ENCODE assay signal across 20 cellular contexts in genomic region chr22:45907996-45908395, GRCh38.
A peak's percentile ranks its signal among the peaks of the same experiment; 100 is the strongest.
DNase-seq lines count a peak whose midpoint lies in the region; ATAC-seq, FAIRE-seq and TF ChIP-seq lines count a peak whose summit lies in the region.
"Had no signal": no experiment of that assay in that cellular context is flagged by ENCODE, and none has a peak within 500 bp of the region (broad histone marks: within the 10 kb centered on the region; RNA-seq: fewer than 3 reads in every experiment).

No MANE protein-coding gene starts in this region.

- H2BK20ac ChIP-seq in IMR-90 (ENCODE audit: low read depth, low read length) = no peak overlapping the region

- H4K91ac ChIP-seq in IMR-90 (ENCODE audit: insufficient read depth, low read depth, low read length) = no peak overlapping the region

- no peak for TF ChIP-seq CTCF in IMR-90 (conservative IDR thresholded peaks at IDR 0.05; ENCODE audit: low read depth, low read length)

- CTCF ChIA-PET in IMR-90 (lab: Yijun Ruan, JAX) = no interaction called here

- ATAC-seq in IMR-90 (ENCODE audit: low read depth) (no peak), HG02852 (IDR thresholded peaks at IDR 0.05; ENCODE audit: unreplicated experiment) (no peak)
- ATAC-seq: CD8-positive, alpha-beta T cell had no signal

- H2BK15ac ChIP-seq in IMR-90 (ENCODE audit: low read depth, low read length) = no peak overlapping the region

- in situ Hi-C loops in IMR-90 (cut with MboI; ENCODE audit: low sequenced_read_pairs) = no loop called here

- no peak overlapping the region for H3K56ac ChIP-seq in IMR-90 (ENCODE audit: extremely low read depth, insufficient read depth, low read length)

- POLR2A ChIA-PET in IMR-90 (lab: Charles Lee; ENCODE audit: unreplicated experiment) = no interaction called here

- no peak overlapping the region for H2AK9ac ChIP-seq in IMR-90 (replicated peaks; ENCODE audit: low read depth, low read length, poor library complexity)

- H4K8ac ChIP-seq in IMR-90 (ENCODE audit: low read depth in 2 of 2, low read length in 2 of 2) = no peak overlapping the region

- H3K9me1 ChIP-seq in IMR-90 (ENCODE audit: insufficient read depth, low read length) = peaks cover 9% of the 10 kb centered on the region; the same call in 1 of the 2 replicates

- H3K14ac ChIP-seq in IMR-90 (replicated peaks; ENCODE audit: low read depth, low read length) = no peak overlapping the region

- H3K4me3 ChIP-seq in BLaER1 (no peak overlapping the region), IMR-90 (ENCODE audit: insufficient read depth, low read depth, low read length) (no peak overlapping the region)
- H3K4me3 ChIP-seq in BLaER1 treated with 17β-estradiol and CSF1 and Interleukin-3, amounts not matched to agents 10 nM and 100 nM = no peak overlapping the region

- 82% methylated on average over 6 of the region's 12 CpGs; no CpG with 5 or more reads in 1 of the 2 experiments for WGBS in IMR-90 (ENCODE audit: extremely low coverage in 2 of 2, insufficient read length in 1 of 2), 2 experiments

- no peaks in the 10 kb centered on the region for H3K79me1 ChIP-seq in IMR-90 (ENCODE audit: low read depth in 1 of 2, low read length in 2 of 2)

- peaks cover 52% of the 10 kb centered on the region for H3K4me1 ChIP-seq in BLaER1
- H3K4me1 ChIP-seq in BLaER1 treated with 17β-estradiol and CSF1 and Interleukin-3, amounts not matched to agents 10 nM and 100 nM = peaks cover 30 to 67% (median 56%) of the 10 kb centered on the region in 10 experiments
- peaks cover 19% of the 10 kb centered on the region for H3K4me1 ChIP-seq in IMR-90 (ENCODE audit: control insufficient read depth, insufficient read depth, low read length)
- H3K4me1 ChIP-seq: Caco-2 had no signal

- no peak overlapping the region for H2AFZ ChIP-seq in IMR-90 (replicated peaks; ENCODE audit: low read length, poor library complexity)

- DNase-seq in IMR-90 (no peak), NCI-H526 (lab: John Stamatoyannopoulos, UW) (no peak), urothelium cell line (ENCODE audit: low spot score) (no peak)
- DNase-seq: 8988T; ACHN; Caco-2; Calu3; CD4-positive, alpha-beta T cell; CD8-positive, alpha-beta T cell; DMS79 treated with DMSO at 0.1 percent for 48 hours; GF-D8 had no signal

- no peak overlapping the region for H3K23ac ChIP-seq in IMR-90 (ENCODE audit: low read depth, low read length)

- intact Hi-C loops in IMR-90 (cut with micrococcal nuclease) = no loop called here

- H4K20me1 ChIP-seq in BLaER1 = peaks cover 19% of the 10 kb centered on the region; the same call in 1 of the 2 replicates
- H4K20me1 ChIP-seq in BLaER1 treated with 17β-estradiol and CSF1 and Interleukin-3, amounts not matched to agents 10 nM and 100 nM = peaks cover 0 to 53% (median 10%) of the 10 kb centered on the region in 11 experiments; a peak in 11 of 22 replicates
- peaks cover 10% of the 10 kb centered on the region for H4K20me1 ChIP-seq in IMR-90 (ENCODE audit: insufficient read depth, low read length)

- H3K4ac ChIP-seq in IMR-90 (ENCODE audit: low read depth, low read length) = no peak overlapping the region

- H2BK5ac ChIP-seq in IMR-90 (ENCODE audit: low read depth, low read length, poor library complexity, severe bottlenecking) = no peak overlapping the region

- peaks cover 18% of the 10 kb centered on the region for H3K27me3 ChIP-seq in BLaER1
- H3K27me3 ChIP-seq in BLaER1 treated with 17β-estradiol and CSF1 and Interleukin-3, amounts not matched to agents 10 nM and 100 nM = peaks cover 10 to 28% (median 18%) of the 10 kb centered on the region in 11 experiments
- peaks cover 27% of the 10 kb centered on the region; the same call in 1 of the 2 replicates for H3K27me3 ChIP-seq in IMR-90 (ENCODE audit: control insufficient read depth, insufficient read depth, low read length)

- no peak for TF ChIP-seq POLR2A in IMR-90 (IDR thresholded peaks at IDR 0.05; ENCODE audit: low read depth, low read length)

- H3K36me3 ChIP-seq in BLaER1 (no peaks in the 10 kb centered on the region), IMR-90 (ENCODE audit: control insufficient read depth, insufficient read depth, low read length) (no peaks in the 10 kb centered on the region)
- no peaks in the 10 kb centered on the region for H3K36me3 ChIP-seq in BLaER1 treated with 17β-estradiol and CSF1 and Interleukin-3, amounts not matched to agents 10 nM and 100 nM

- BruUV-seq in IMR-90 (replicated peaks; lab: Mats Ljungman, UMichigan) = no TSS peak

- H3K4me2 ChIP-seq in BLaER1 (peak overlapping the region; percentile 50), IMR-90 (ENCODE audit: low read depth, low read length) (no peak overlapping the region)
- H3K4me2 ChIP-seq in BLaER1 treated with 17β-estradiol and CSF1 and Interleukin-3, amounts not matched to agents 10 nM and 100 nM = peak overlapping the region in 9 of 11 experiments; percentile 18 to 87 (median 56); a peak in 15 of 22 replicates

- peak overlapping the region; percentile 20; the same call in 1 of the 2 replicates for H2AK5ac ChIP-seq in IMR-90 (ENCODE audit: low read depth, low read length)

- H3K27ac ChIP-seq in BLaER1 (no peak overlapping the region), IMR-90 (ENCODE audit: insufficient read depth, low read length) (no peak overlapping the region)
- H3K27ac ChIP-seq in BLaER1 treated with 17β-estradiol and CSF1 and Interleukin-3, amounts not matched to agents 10 nM and 100 nM = no peak overlapping the region
- H3K27ac ChIP-seq: C4-2B had no signal

- no peak overlapping the region for H4K5ac ChIP-seq in IMR-90 (ENCODE audit: low read depth, low read length)

- no peak for FAIRE-seq in urothelium cell line (lab: Jason Lieb, UNC)
- FAIRE-seq: A204.1, D721Med, G401.6, GM12891, GM19239 had no signal

- no peak for TF ChIP-seq RAD21 in IMR-90 (IDR thresholded peaks at IDR 0.05; ENCODE audit: low read length)

- H3K9ac ChIP-seq in BLaER1 = no peak overlapping the region
- H3K9ac ChIP-seq in BLaER1 treated with 17β-estradiol and CSF1 and Interleukin-3, amounts not matched to agents 10 nM and 100 nM = 0 out of 22 replicates have a peak overlapping the region, but pooled peaks of 1 of the 11 experiments have one; percentile 14
- no peak overlapping the region for H3K9ac ChIP-seq in IMR-90 (ENCODE audit: low read depth, low read length)

- dilution Hi-C loops in IMR-90 (cut with HindIII; ENCODE audit: low sequenced_read_pairs, unreplicated experiment) = no loop called here

- no peaks in the 10 kb centered on the region for H3K9me3 ChIP-seq in BLaER1
- no peaks in the 10 kb centered on the region for H3K9me3 ChIP-seq in BLaER1 treated with 17β-estradiol and CSF1 and Interleukin-3, amounts not matched to agents 10 nM and 100 nM (replicated peaks in 1 of 11)
- H3K9me3 ChIP-seq in IMR-90 (ENCODE audit: control insufficient read depth, insufficient read depth, low read length) = no peaks in the 10 kb centered on the region
- H3K9me3 ChIP-seq: Caco-2 had no signal

- H2BK120ac ChIP-seq in IMR-90 (ENCODE audit: low read depth, low read length) = no peak overlapping the region

- H3K18ac ChIP-seq in IMR-90 (ENCODE audit: low read depth, low read length) = no peak overlapping the region

TF ChIP-seq in IMR-90, 13 proteins besides CTCF, POLR2A, EP300 and RAD21:
- TF ChIP-seq ELK1 (IDR thresholded peaks at IDR 0.05; ENCODE audit: borderline replicate concordance, low read depth, low read length) (no peak), MXI1 (IDR thresholded peaks at IDR 0.05; ENCODE audit: borderline replicate concordance, low read depth, low read length) (no peak)
TF ChIP-seq in IMR-90: peak in this region for 0.
